In genomic region chr2:9174771-9175441, GRCh38 we compare ENCODE assay signal across 9 cellular contexts. TPM values are rescaled to one million over a fixed set of nuclear protein-coding genes. Genes with fewer than 3 reads are reported as not detected.
DNase-seq lines count a peak whose midpoint lies in the region; ATAC-seq, FAIRE-seq and TF ChIP-seq lines count a peak whose summit lies in the region.
"Had no signal": no experiment of that assay in that cellular context is flagged by ENCODE, and none has a peak within 500 bp of the region (broad histone marks: within the 10 kb centered on the region; RNA-seq: fewer than 3 reads in every experiment).

No MANE protein-coding gene starts in this region.

- DNase-seq in GM23338 (ENCODE audit: low spot score): peak; percentile 51
- DNase-seq in NCI-H2196 (lab: John Stamatoyannopoulos, UW; ENCODE audit: unreplicated experiment): peak; percentile 67
- DNase-seq in bronchial epithelial cell (ENCODE audit: low read depth): peak; percentile 85
- DNase-seq in progenitor cell of endocrine pancreas (ENCODE audit: low spot score, unreplicated experiment): no peak
- DNase-seq in GM19239 (ENCODE audit: insufficient read length, low spot score): no peak
- DNase-seq in activated CD4-positive, CD25-positive, alpha-beta regulatory T cell (lab: John Stamatoyannopoulos, UW): no peak
- DNase-seq in DMS114 treated with DMSO at 0.1 percent for 48 hours (lab: John Stamatoyannopoulos, UW; ENCODE audit: unreplicated experiment): no peak

- no peak for FAIRE-seq in bronchial epithelial cell (lab: Jason Lieb, UNC)
- no peak for FAIRE-seq in GM19239 (lab: Jason Lieb, UNC)

- peak; percentile 44 for ATAC-seq in GM23338
- ATAC-seq in HG03039 (IDR thresholded peaks at IDR 0.05; ENCODE audit: unreplicated experiment): no peak

- no peaks in the 10 kb centered on the region for H3K9me3 Mint-ChIP-seq in GM23338
- H3K9me3 Mint-ChIP-seq in progenitor cell of endocrine pancreas (ENCODE audit: low read depth): no peaks in the 10 kb centered on the region

- H3K4me1 Mint-ChIP-seq in GM23338 (peaks cover 42% of the 10 kb centered on the region), progenitor cell of endocrine pancreas (ENCODE audit: low read depth) (peaks cover 51% of the 10 kb centered on the region)

- H3K27ac ChIP-seq in GM23338 (ENCODE audit: low read depth): no peak overlapping the region

- H3K4me2 ChIP-seq in GM23338: no peak overlapping the region

- no peak overlapping the region for H2AFZ ChIP-seq in GM23338

- H3K79me2 ChIP-seq in GM23338 (replicated peaks; ENCODE audit: insufficient read depth): no peaks in the 10 kb centered on the region

- H4K20me1 ChIP-seq in GM23338 (replicated peaks; ENCODE audit: insufficient read depth): no peaks in the 10 kb centered on the region

- H3K27ac Mint-ChIP-seq in GM23338: no peak overlapping the region
- H3K27ac Mint-ChIP-seq in progenitor cell of endocrine pancreas: peak overlapping the region; percentile 80

- H3K36me3 ChIP-seq in GM23338 (ENCODE audit: insufficient read depth) (no peaks in the 10 kb centered on the region), bronchial epithelial cell (ENCODE audit: control insufficient read depth, insufficient read depth, low read length) (no peaks in the 10 kb centered on the region)
- H3K36me3 ChIP-seq: esophagus muscularis mucosa had no signal

- H3K4me3 Mint-ChIP-seq in GM23338: no peak overlapping the region
- no peak overlapping the region for H3K4me3 Mint-ChIP-seq in progenitor cell of endocrine pancreas (ENCODE audit: low read depth)

- no peaks in the 10 kb centered on the region for H3K27me3 ChIP-seq in GM23338 (ENCODE audit: insufficient read depth)
- no peaks in the 10 kb centered on the region for H3K27me3 ChIP-seq in bronchial epithelial cell (ENCODE audit: control insufficient read depth, insufficient read depth, low read length)
- H3K27me3 ChIP-seq: esophagus muscularis mucosa had no signal

- H3K4me3 ChIP-seq in GM23338 (no peak overlapping the region), bronchial epithelial cell (ENCODE audit: low read depth, low read length) (no peak overlapping the region)
- H3K4me3 ChIP-seq: esophagus muscularis mucosa had no signal

- TF ChIP-seq CTCF in GM23338 (conservative IDR thresholded peaks at IDR 0.05; ENCODE audit: low read depth in 2 of 2) (no peak), bronchial epithelial cell (IDR thresholded peaks at IDR 0.05; ENCODE audit: insufficient read depth, low read length, severe bottlenecking) (no peak), progenitor cell of endocrine pancreas (IDR thresholded peaks at IDR 0.05; ENCODE audit: unreplicated experiment) (no peak)

- no peaks in the 10 kb centered on the region for H3K9me2 ChIP-seq in GM23338 (ENCODE audit: insufficient read depth)

- no peaks in the 10 kb centered on the region for H3K27me3 Mint-ChIP-seq in GM23338 (ENCODE audit: insufficient read depth, low read depth, poor library complexity)
- H3K27me3 Mint-ChIP-seq in progenitor cell of endocrine pancreas: no peaks in the 10 kb centered on the region

- H3K36me3 Mint-ChIP-seq in GM23338 (ENCODE audit: low read depth): no peaks in the 10 kb centered on the region
- H3K36me3 Mint-ChIP-seq in progenitor cell of endocrine pancreas (ENCODE audit: insufficient read depth): no peaks in the 10 kb centered on the region

- H3K4me1 ChIP-seq in GM23338 (ENCODE audit: insufficient read depth): peaks cover 16% of the 10 kb centered on the region

- no peaks in the 10 kb centered on the region for H3F3A ChIP-seq in GM23338 (replicated peaks; ENCODE audit: low read depth)

TF ChIP-seq in GM23338, 12 proteins besides CTCF, POLR2A, EP300 and RAD21 (continues in another document):
- no peak for TF ChIP-seq EZH2 (IDR thresholded peaks at IDR 0.05; ENCODE audit: low read depth, unreplicated experiment)
- TF ChIP-seq ZNF114 (CRISPR knock-in tag; IDR thresholded peaks at IDR 0.05): no peak
- TF ChIP-seq, protein P1, sequence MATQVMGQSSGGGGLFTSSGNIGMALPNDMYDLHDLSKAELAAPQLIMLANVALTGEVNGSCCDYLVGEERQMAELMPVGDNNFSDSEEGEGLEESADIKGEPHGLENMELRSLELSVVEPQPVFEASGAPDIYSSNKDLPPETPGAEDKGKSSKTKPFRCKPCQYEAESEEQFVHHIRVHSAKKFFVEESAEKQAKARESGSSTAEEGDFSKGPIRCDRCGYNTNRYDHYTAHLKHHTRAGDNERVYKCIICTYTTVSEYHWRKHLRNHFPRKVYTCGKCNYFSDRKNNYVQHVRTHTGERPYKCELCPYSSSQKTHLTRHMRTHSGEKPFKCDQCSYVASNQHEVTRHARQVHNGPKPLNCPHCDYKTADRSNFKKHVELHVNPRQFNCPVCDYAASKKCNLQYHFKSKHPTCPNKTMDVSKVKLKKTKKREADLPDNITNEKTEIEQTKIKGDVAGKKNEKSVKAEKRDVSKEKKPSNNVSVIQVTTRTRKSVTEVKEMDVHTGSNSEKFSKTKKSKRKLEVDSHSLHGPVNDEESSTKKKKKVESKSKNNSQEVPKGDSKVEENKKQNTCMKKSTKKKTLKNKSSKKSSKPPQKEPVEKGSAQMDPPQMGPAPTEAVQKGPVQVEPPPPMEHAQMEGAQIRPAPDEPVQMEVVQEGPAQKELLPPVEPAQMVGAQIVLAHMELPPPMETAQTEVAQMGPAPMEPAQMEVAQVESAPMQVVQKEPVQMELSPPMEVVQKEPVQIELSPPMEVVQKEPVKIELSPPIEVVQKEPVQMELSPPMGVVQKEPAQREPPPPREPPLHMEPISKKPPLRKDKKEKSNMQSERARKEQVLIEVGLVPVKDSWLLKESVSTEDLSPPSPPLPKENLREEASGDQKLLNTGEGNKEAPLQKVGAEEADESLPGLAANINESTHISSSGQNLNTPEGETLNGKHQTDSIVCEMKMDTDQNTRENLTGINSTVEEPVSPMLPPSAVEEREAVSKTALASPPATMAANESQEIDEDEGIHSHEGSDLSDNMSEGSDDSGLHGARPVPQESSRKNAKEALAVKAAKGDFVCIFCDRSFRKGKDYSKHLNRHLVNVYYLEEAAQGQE (IDR thresholded peaks at IDR 0.05; ENCODE audit: unreplicated experiment): no peak
- TF ChIP-seq ZNF462 (CRISPR knock-in tag; IDR thresholded peaks at IDR 0.05): no peak
- TF ChIP-seq NANOG (IDR thresholded peaks at IDR 0.05; ENCODE audit: borderline replicate concordance): no peak
- TF ChIP-seq ZNF331 (CRISPR knock-in tag; IDR thresholded peaks at IDR 0.05; ENCODE audit: low read depth): no peak

RNA-seq across cellular contexts. Expression of gene ASAP2, which starts 31.7 kb away (rescaled TPM):
- total RNA-seq in GM23338 (2014; rRNA removed; shearing (Covaris generic)): 15.6 and 16.5 TPM in 2 replicates
- polyA plus RNA-seq in GM23338 (2016; fragmentation: Nextera tagmentation; extraction: Ambion mirVana): 2.6 and 3.2 TPM in 2 replicates
- total RNA-seq in bronchial epithelial cell (20.0 and 25.5 TPM in 2 replicates), progenitor cell of endocrine pancreas (65.4 and 69.3 TPM in 2 replicates)

Comparison
In these comparisons a context has a peak if more than half of its experiments do, and no peak if none do; other contexts are left out.
1. DNase-seq: peak in GM23338 (single experiment), NCI-H2196 (single experiment) and bronchial epithelial cell (single experiment); none in progenitor cell of endocrine pancreas (single experiment), GM19239 (single experiment), activated CD4-positive, CD25-positive, alpha-beta regulatory T cell (0 of 4) and DMS114 treated with DMSO at 0.1 percent for 48 hours (single experiment).